In genomic region chr16:65617421-65617820, GRCh38 we compare ENCODE assay signal across 21 cellular contexts.
"Had no signal": no experiment of that assay in that cellular context is flagged by ENCODE, and none has a peak within 500 bp of the region (broad histone marks: within the 10 kb centered on the region; RNA-seq: fewer than 3 reads in every experiment).

No MANE protein-coding gene starts in this region.

- H3K4me2 ChIP-seq: KMS-11, SK-N-SH had no signal

- DNase-seq: IMR-90, Kasumi-1, MM.1S, NCI-H1092 treated with DMSO at 0.1 percent for 48 hours, NCI-H1436, NCI-H187, NCI-H2029 treated with DMSO at 0.1 percent for 48 hours, NCI-H2171 treated with DMSO at 0.1 percent for 48 hours, NCI-H345, NCI-H446 treated with DMSO at 0.1 percent for 48 hours, NCI-H510A treated with DMSO at 0.1 percent for 48 hours, NCI-H69, NCI-H774, Right ventricle myocardium superior, RPMI8226, SIG-M5, SK-N-SH, SW 1271, T-helper 1 cell had no signal

- H3K27ac ChIP-seq: KMS-11 had no signal

- ATAC-seq: HepG2 had no signal

- H3K9ac ChIP-seq: KMS-11, SK-N-SH had no signal

- H3K9me3 ChIP-seq: SK-N-SH had no signal
